ENCODE assay signal across 2 cellular contexts in the genomic region with DNA sequence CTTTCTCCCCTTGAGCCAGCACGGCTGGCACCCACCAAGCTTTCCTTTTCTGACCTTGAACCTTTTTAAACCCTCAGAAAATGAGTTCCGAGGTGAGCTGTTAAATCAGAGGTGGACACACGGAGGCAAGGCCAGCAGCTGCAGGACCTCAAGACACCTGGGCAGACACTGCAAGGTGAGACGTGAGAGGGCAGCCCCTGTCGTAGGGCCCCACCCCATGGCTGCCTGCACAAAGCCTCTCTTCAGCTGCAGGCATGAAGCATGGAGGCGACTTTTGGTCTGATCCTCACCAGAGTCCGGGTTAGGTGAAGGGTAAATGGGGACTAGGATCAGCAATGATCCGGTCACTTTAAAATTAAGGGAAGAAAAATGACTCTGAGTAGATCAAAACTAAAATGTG.
TF ChIP-seq lines count a peak whose summit lies in the region.

No MANE protein-coding gene starts in this region.

TF ChIP-seq in A549, 52 proteins besides CTCF, POLR2A, EP300 and RAD21:
- TF ChIP-seq, protein P1, sequence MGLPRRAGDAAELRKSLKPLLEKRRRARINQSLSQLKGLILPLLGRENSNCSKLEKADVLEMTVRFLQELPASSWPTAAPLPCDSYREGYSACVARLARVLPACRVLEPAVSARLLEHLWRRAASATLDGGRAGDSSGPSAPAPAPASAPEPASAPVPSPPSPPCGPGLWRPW (IDR thresholded peaks at IDR 0.05): no peak
- TF ChIP-seq, protein P2, sequence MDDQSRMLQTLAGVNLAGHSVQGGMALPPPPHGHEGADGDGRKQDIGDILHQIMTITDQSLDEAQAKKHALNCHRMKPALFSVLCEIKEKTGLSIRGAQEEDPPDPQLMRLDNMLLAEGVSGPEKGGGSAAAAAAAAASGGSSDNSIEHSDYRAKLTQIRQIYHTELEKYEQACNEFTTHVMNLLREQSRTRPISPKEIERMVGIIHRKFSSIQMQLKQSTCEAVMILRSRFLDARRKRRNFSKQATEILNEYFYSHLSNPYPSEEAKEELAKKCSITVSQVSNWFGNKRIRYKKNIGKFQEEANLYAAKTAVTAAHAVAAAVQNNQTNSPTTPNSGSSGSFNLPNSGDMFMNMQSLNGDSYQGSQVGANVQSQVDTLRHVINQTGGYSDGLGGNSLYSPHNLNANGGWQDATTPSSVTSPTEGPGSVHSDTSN (IDR thresholded peaks at IDR 0.05): no peak
- TF ChIP-seq RFX5 (IDR thresholded peaks at IDR 0.05) (no peak), PHF8 (IDR thresholded peaks at IDR 0.05; ENCODE audit: borderline replicate concordance, low read depth) (no peak), HOXB13 (CRISPR knock-in tag; IDR thresholded peaks at IDR 0.05; ENCODE audit: low read depth) (no peak), BHLHE40 (IDR thresholded peaks at IDR 0.05; ENCODE audit: low read depth, low read length) (no peak)
TF ChIP-seq in A549: peak in this region for 0.

TF ChIP-seq in H1, 55 proteins besides CTCF, POLR2A, EP300 and RAD21:
- TF ChIP-seq, protein P3, sequence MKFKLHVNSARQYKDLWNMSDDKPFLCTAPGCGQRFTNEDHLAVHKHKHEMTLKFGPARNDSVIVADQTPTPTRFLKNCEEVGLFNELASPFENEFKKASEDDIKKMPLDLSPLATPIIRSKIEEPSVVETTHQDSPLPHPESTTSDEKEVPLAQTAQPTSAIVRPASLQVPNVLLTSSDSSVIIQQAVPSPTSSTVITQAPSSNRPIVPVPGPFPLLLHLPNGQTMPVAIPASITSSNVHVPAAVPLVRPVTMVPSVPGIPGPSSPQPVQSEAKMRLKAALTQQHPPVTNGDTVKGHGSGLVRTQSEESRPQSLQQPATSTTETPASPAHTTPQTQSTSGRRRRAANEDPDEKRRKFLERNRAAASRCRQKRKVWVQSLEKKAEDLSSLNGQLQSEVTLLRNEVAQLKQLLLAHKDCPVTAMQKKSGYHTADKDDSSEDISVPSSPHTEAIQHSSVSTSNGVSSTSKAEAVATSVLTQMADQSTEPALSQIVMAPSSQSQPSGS (IDR thresholded peaks at IDR 0.05; ENCODE audit: low read length): no peak
- TF ChIP-seq, protein P4, sequence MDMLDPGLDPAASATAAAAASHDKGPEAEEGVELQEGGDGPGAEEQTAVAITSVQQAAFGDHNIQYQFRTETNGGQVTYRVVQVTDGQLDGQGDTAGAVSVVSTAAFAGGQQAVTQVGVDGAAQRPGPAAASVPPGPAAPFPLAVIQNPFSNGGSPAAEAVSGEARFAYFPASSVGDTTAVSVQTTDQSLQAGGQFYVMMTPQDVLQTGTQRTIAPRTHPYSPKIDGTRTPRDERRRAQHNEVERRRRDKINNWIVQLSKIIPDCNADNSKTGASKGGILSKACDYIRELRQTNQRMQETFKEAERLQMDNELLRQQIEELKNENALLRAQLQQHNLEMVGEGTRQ (IDR thresholded peaks at IDR 0.05; ENCODE audit: low read length): no peak
- TF ChIP-seq TBP (IDR thresholded peaks at IDR 0.05; ENCODE audit: low read depth, low read length) (no peak), GTF2F1 (IDR thresholded peaks at IDR 0.05; ENCODE audit: borderline replicate concordance, low read depth, low read length) (no peak), CHD1 (IDR thresholded peaks at IDR 0.05; ENCODE audit: low read depth, low read length) (no peak), SP1 (IDR thresholded peaks at IDR 0.05; ENCODE audit: low read depth, low read length) (no peak), CEBPB (IDR thresholded peaks at IDR 0.05; ENCODE audit: low read depth, low read length) (no peak)
TF ChIP-seq in H1: peak in this region for 0.
